1 cellular context compared by ENCODE assay signal in genomic region chr18:79922971-79923411, GRCh38.
TF ChIP-seq lines count a peak whose summit lies in the region.

No MANE protein-coding gene starts in this region.

TF ChIP-seq in HepG2, 621 proteins besides CTCF, POLR2A, EP300 and RAD21:
- TF ChIP-seq ZSCAN30 (CRISPR knock-in tag; IDR thresholded peaks at IDR 0.05) (no peak), ZNF468 (CRISPR knock-in tag; IDR thresholded peaks at IDR 0.05) (no peak), TCF12 (IDR thresholded peaks at IDR 0.05) (no peak), TCF12 (CRISPR knock-in tag; IDR thresholded peaks at IDR 0.05) (no peak)
